Comparison of ENCODE assay signal across 1 cellular context in the genomic region with DNA sequence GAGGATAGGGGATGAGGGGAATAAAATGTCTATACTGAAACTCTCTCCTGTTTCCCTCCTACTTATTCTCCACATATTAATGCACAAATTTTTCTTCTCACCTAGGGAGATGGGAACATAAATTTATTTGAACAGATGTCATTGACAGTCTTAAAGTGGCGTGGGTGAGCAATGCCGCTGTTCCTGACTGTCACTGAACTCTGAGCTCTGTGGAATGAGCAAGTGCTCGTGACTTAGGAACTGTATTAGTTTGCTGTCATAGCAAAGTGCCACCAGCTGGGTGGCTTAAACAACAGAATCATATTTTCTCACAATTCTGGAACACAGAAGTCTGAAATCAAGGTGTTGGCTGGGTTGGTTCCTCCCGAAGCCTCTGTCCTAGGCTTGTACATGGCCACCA.
TF ChIP-seq lines count a peak whose summit lies in the region.

No MANE protein-coding gene starts in this region.

TF ChIP-seq in HepG2, 621 proteins besides CTCF, POLR2A, EP300 and RAD21:
- TF ChIP-seq SAP130 (CRISPR knock-in tag; IDR thresholded peaks at IDR 0.05; ENCODE audit: low read depth) = peak; percentile 37
- no peak for TF ChIP-seq ZC3H13 (CRISPR knock-in tag; IDR thresholded peaks at IDR 0.05)
- peak; percentile 47; the same call in 1 of the 2 replicates for TF ChIP-seq HNF4A (CRISPR knock-in tag; IDR thresholded peaks at IDR 0.05)
- TF ChIP-seq ZNF234 (CRISPR knock-in tag; conservative IDR thresholded peaks at IDR 0.05) = no peak
- TF ChIP-seq, protein P1, sequence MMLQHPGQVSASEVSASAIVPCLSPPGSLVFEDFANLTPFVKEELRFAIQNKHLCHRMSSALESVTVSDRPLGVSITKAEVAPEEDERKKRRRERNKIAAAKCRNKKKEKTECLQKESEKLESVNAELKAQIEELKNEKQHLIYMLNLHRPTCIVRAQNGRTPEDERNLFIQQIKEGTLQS (CRISPR knock-in tag; IDR thresholded peaks at IDR 0.05) = no peak
- peak; percentile 35; the same call in 1 of the 2 replicates for TF ChIP-seq BHLHE40 (IDR thresholded peaks at IDR 0.05; ENCODE audit: low read length)
- peak; percentile 41; the same call in 1 of the 2 replicates for TF ChIP-seq TFAP4 (IDR thresholded peaks at IDR 0.05; ENCODE audit: borderline replicate concordance, low read depth)
